In the genomic region with DNA sequence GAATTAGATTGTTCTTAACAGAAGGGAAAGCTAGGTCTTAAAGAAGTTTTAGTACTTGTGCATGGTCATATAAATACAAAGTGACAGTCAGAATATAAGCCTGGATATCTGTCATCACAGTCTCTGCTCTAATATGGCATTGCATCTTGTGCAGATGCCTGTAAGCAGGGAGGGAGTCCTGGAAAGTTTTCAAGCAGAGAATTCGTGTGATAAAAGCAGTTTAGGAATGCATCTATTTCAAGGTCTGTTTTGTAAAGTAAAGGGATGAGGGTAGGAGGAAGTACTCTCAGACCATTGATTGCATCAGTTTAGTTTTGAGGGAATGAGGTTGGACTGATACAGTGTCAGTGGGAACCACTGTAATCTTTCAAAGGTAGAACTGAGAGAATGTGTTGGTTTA, we compare ENCODE assay signal across 12 cellular contexts. TPM values are rescaled to one million over a fixed set of nuclear protein-coding genes. Genes with fewer than 3 reads are reported as not detected.
A peak's percentile ranks its signal among the peaks of the same experiment; 100 is the strongest.
DNase-seq lines count a peak whose midpoint lies in the region; ATAC-seq, FAIRE-seq and TF ChIP-seq lines count a peak whose summit lies in the region.
"Had no signal": no experiment of that assay in that cellular context is flagged by ENCODE, and none has a peak within 500 bp of the region (broad histone marks: within the 10 kb centered on the region; RNA-seq: fewer than 3 reads in every experiment).

No MANE protein-coding gene starts in this region.

- no peak overlapping the region for H3K4me3 Mint-ChIP-seq in activated CD8-positive, alpha-beta T cell treated with anti-CD3 and anti-CD28 coated beads, Interleukin-2, amount 10 ng/mL, durations not matched to agents 7 days and 5 days
- H3K4me3 Mint-ChIP-seq: T-helper 1 cell treated with Interleukin-12 subunit alpha and Interleukin-12 subunit beta and Interleukin-4 antibody, amounts not matched to agents 30 μg/mL and 1 μg/mL, for 36 hours had no signal

- FAIRE-seq in GM12891 (lab: Jason Lieb, UNC), result peak; percentile 40
- FAIRE-seq in urothelium cell line (lab: Jason Lieb, UNC), result no peak

- CTCF ChIA-PET in activated CD8-positive, alpha-beta T cell treated with anti-CD3 and anti-CD28 coated beads, Interleukin-2, amount 10 ng/mL, durations not matched to agents 7 days and 5 days (lab: Charles Lee), result interaction anchor here (0.7 to 5.8 kb wide), 10 partner anchors 8 to 134 kb away, joined by 3 to 35 read pairs (median 3); no protein-coding TSS in a partner anchor

- POLR2A ChIA-PET in activated CD8-positive, alpha-beta T cell treated with anti-CD3 and anti-CD28 coated beads, Interleukin-2, amount 10 ng/mL, durations not matched to agents 7 days and 5 days (lab: Charles Lee), result no interaction called here

- peaks cover 20% of the 10 kb centered on the region for H3K36me3 Mint-ChIP-seq in activated CD8-positive, alpha-beta T cell treated with anti-CD3 and anti-CD28 coated beads, Interleukin-2, amount 10 ng/mL, durations not matched to agents 7 days and 5 days (ENCODE audit: low read depth)

- DNase-seq in AG10803 (ENCODE audit: low read depth) (peak; percentile 88), GM12891 (ENCODE audit: insufficient read length, low spot score) (no peak), iris pigment epithelial cell (ENCODE audit: low read depth) (peak; percentile 60), urothelium cell line (ENCODE audit: low spot score) (no peak), NCI-H1436 treated with DMSO at 0.1 percent for 48 hours (lab: John Stamatoyannopoulos, UW) (no peak), COLO829 (ENCODE audit: low spot score) (no peak)
- DNase-seq in activated CD8-positive, alpha-beta T cell treated with anti-CD3 and anti-CD28 coated beads, Interleukin-2, amount 10 ng/mL, durations not matched to agents 7 days and 5 days, result no peak
- DNase-seq: activated naive CD4-positive, alpha-beta T cell treated with anti-CD3 and anti-CD28 coated beads, Interleukin-2, amount 50 U/mL, for 16 hours; COR-L47; stimulated activated CD4-positive, alpha-beta T cell treated with anti-CD3 and anti-CD28 coated beads, Interleukin-4, amount 100 ng/mL, for 4 hours had no signal

- H3K27me3 Mint-ChIP-seq in activated CD8-positive, alpha-beta T cell treated with anti-CD3 and anti-CD28 coated beads, Interleukin-2, amount 10 ng/mL, durations not matched to agents 7 days and 5 days (ENCODE audit: low read depth), result no peaks in the 10 kb centered on the region

- no peak for TF ChIP-seq POLR2A in GM12891 (IDR thresholded peaks at IDR 0.05; ENCODE audit: low read depth, low read length)

- H3K4me3 ChIP-seq in AG10803 (ENCODE audit: low read length), result no peak overlapping the region

- peak overlapping the region; percentile 14 for H3K27ac Mint-ChIP-seq in activated CD8-positive, alpha-beta T cell treated with anti-CD3 and anti-CD28 coated beads, Interleukin-2, amount 10 ng/mL, durations not matched to agents 7 days and 5 days
- H3K27ac Mint-ChIP-seq: T-helper 1 cell treated with Interleukin-12 subunit alpha and Interleukin-12 subunit beta and Interleukin-4 antibody, amounts not matched to agents 30 μg/mL and 1 μg/mL, for 36 hours had no signal

- peaks cover 6% of the 10 kb centered on the region for H3K4me1 Mint-ChIP-seq in activated CD8-positive, alpha-beta T cell treated with anti-CD3 and anti-CD28 coated beads, Interleukin-2, amount 10 ng/mL, durations not matched to agents 7 days and 5 days (ENCODE audit: low read depth)

- no peak for TF ChIP-seq CTCF in AG10803 (conservative IDR thresholded peaks at IDR 0.05; ENCODE audit: low read length)

- no peak for ATAC-seq in activated CD8-positive, alpha-beta T cell treated with anti-CD3 and anti-CD28 coated beads, Interleukin-2, amount 10 ng/mL, durations not matched to agents 7 days and 5 days
- ATAC-seq in activated CD4-positive, CD25-positive, alpha-beta regulatory T cell treated with anti-CD3 and anti-CD28 coated beads, Interleukin-2, amount 50 U/mL, for 24 hours, result no peak

- no peaks in the 10 kb centered on the region for H3K9me3 Mint-ChIP-seq in activated CD8-positive, alpha-beta T cell treated with anti-CD3 and anti-CD28 coated beads, Interleukin-2, amount 10 ng/mL, durations not matched to agents 7 days and 5 days (ENCODE audit: insufficient read depth)
- H3K9me3 Mint-ChIP-seq: T-helper 1 cell treated with Interleukin-12 subunit alpha and Interleukin-12 subunit beta and Interleukin-4 antibody, amounts not matched to agents 30 μg/mL and 1 μg/mL, for 36 hours had no signal

TF ChIP-seq in GM12891, 5 proteins besides CTCF, POLR2A, EP300 and RAD21:
- TF ChIP-seq TAF1 (IDR thresholded peaks at IDR 0.05; ENCODE audit: low read depth, low read length) (no peak), POLR2AphosphoS5 (IDR thresholded peaks at IDR 0.05; ENCODE audit: low read depth, low read length) (no peak), SPI1 (IDR thresholded peaks at IDR 0.05; ENCODE audit: low read depth, low read length) (no peak), PAX5 (IDR thresholded peaks at IDR 0.05; ENCODE audit: insufficient read depth, low read length, severe bottlenecking) (no peak), POU2F2 (IDR thresholded peaks at IDR 0.05; ENCODE audit: low read depth, low read length) (no peak)

RNA-seq across cellular contexts. Expression of a gene that starts 30.6 kb away (rescaled TPM):
- 41.9 TPM for polyA plus RNA-seq in GM12891 (2012; ENCODE audit: low read depth, missing spikeins)
- total RNA-seq in activated CD8-positive, alpha-beta T cell treated with anti-CD3 and anti-CD28 coated beads, Interleukin-2, amount 10 ng/mL, durations not matched to agents 7 days and 5 days, result 10 to 100 TPM; 54.8 to 57.9 TPM

RNA-seq across cellular contexts. Expression of a gene that starts 35.0 kb away (rescaled TPM):
- 43.0 TPM for polyA plus RNA-seq in GM12891 (2012; ENCODE audit: low read depth, missing spikeins)
- 10 to 100 TPM; 19.7 to 26.3 TPM for total RNA-seq in activated CD8-positive, alpha-beta T cell treated with anti-CD3 and anti-CD28 coated beads, Interleukin-2, amount 10 ng/mL, durations not matched to agents 7 days and 5 days

Comparison
In these comparisons a context has a peak if more than half of its experiments do, and no peak if none do; other contexts are left out.
1. DNase-seq: peak in AG10803 (single experiment) and iris pigment epithelial cell (single experiment); none in GM12891 (single experiment), activated CD8-positive, alpha-beta T cell treated with anti-CD3 and anti-CD28 coated beads, Interleukin-2, amount 10 ng/mL, durations not matched to agents 7 days and 5 days (single experiment), urothelium cell line (single experiment), NCI-H1436 treated with DMSO at 0.1 percent for 48 hours (single experiment) and COLO829 (single experiment).